Comparison of ENCODE assay signal across 8 cellular contexts in the genomic region with DNA sequence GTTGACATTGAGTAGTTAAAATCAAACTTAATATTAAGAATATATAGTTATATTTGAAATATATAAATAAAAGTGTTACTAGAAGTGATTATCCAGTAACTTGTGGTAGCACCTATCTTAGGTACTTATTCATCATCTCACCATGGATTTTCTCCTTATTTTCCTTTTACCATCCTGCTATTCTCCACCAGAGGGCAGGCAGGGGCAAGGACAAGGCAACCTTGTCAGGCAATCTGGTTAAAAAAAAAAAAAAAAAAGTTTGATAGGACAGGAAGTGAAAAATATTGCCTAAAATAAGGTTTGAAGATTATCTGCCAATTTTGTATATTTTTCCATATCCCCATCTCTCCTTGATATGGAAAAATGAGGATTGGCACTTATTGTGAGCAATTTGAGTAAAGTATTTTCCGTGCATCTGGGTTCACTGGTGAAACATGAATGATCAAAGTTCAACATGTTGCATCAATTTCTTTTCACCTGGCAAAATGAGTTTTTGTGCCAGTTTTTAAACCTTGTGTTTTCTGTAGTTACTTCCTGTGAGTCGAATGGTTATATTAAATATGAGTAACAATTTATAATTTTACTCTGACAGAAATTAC.
DNase-seq lines count a peak whose midpoint lies in the region; ATAC-seq, FAIRE-seq and TF ChIP-seq lines count a peak whose summit lies in the region.

No MANE protein-coding gene starts in this region.

- H3K4me1 ChIP-seq in GM12878 (ENCODE audit: control insufficient read depth, insufficient read depth, low read length) (no peaks in the 10 kb centered on the region), vagina (no peaks in the 10 kb centered on the region)

- peak; percentile 53 to 64 (median 64) for TF ChIP-seq CTCF in GM12878 (IDR thresholded peaks at IDR 0.05 in 2 of 3, conservative IDR thresholded peaks at IDR 0.05 in 1 of 3; ENCODE audit: control insufficient read depth in 2 of 3, extremely low read depth in 1 of 3, insufficient read depth in 1 of 3, low read depth in 3 of 3, low read length in 3 of 3)
- TF ChIP-seq CTCF in kidney epithelial cell (IDR thresholded peaks at IDR 0.05; ENCODE audit: insufficient read depth, low read length, poor library complexity, severe bottlenecking) = peak; percentile 82
- peak in 2 of 3 experiments; percentile 30 to 37 for TF ChIP-seq CTCF in vagina (IDR thresholded peaks at IDR 0.05)

- H3K4me3 ChIP-seq in GM12878 = no peak overlapping the region
- no peak overlapping the region for H3K4me3 ChIP-seq in kidney epithelial cell (ENCODE audit: low read depth, low read length)
- no peak overlapping the region for H3K4me3 ChIP-seq in vagina

- no peak for TF ChIP-seq EP300 in GM12878 (IDR thresholded peaks at IDR 0.05; ENCODE audit: borderline replicate concordance in 1 of 2, control insufficient read depth in 1 of 2, low read depth in 2 of 2, low read length in 2 of 2)

- intact Hi-C loops in GM12878 (cut with micrococcal nuclease; ENCODE audit: unreplicated experiment) = loop anchor here (1.0 to 2.0 kb wide), 2 partner anchors 416 to 766 kb away; no protein-coding TSS in a partner anchor
- intact Hi-C loops in vagina (cut with DNase I) = loop anchor here (10.0 kb wide), 1 partner anchor 770 kb away; no protein-coding TSS in a partner anchor

- no TSS peak for BruUV-seq in GM12878 (replicated peaks; lab: Mats Ljungman, UMichigan)

- SMC1A ChIA-PET in GM12878 (lab: Charles Lee; ENCODE audit: uncharacterized antibody, unreplicated experiment) = no interaction called here

- CTCF ChIA-PET in GM12878 (lab: Yijun Ruan, JAX) = interaction anchor here (0.8 to 2.3 kb wide), 4 partner anchors 19 to 419 kb away, joined by 3 to 27 read pairs (median 4); no protein-coding TSS in a partner anchor

- POLR2A ChIA-PET in GM12878 (lab: Charles Lee) = no interaction called here

- H3K27ac ChIP-seq in GM12878 (ENCODE audit: control insufficient read depth, insufficient read depth) (no peak overlapping the region), vagina (no peak overlapping the region)

- peak; percentile 83 for ATAC-seq in HG02759 (IDR thresholded peaks at IDR 0.05; ENCODE audit: unreplicated experiment)
- ATAC-seq in GM12878 = peak; percentile 68
- no peak for ATAC-seq in GM21381 (IDR thresholded peaks at IDR 0.05; ENCODE audit: unreplicated experiment)

- FAIRE-seq in GM12878 (lab: Jason Lieb, UNC) = no peak

- DNase-seq in SIG-M5 treated with dmso at 0.1 percent for 504 hours (lab: John Stamatoyannopoulos, UW; ENCODE audit: unreplicated experiment) (peak; percentile 51), SIG-M5 (lab: John Stamatoyannopoulos, UW) (no peak), NCI-H2029 treated with DMSO at 0.1 percent for 48 hours (lab: John Stamatoyannopoulos, UW) (peak; percentile 27), GM12878 (ENCODE audit: low read depth, low spot score) (no peak), kidney epithelial cell (ENCODE audit: low read depth) (peak; percentile 18), vagina (ENCODE audit: extremely low spot score in 2 of 2) (no peak)

- RAD21 ChIA-PET in GM12878 (lab: Charles Lee; ENCODE audit: unreplicated experiment) = interaction anchor here (2.0 kb wide), 1 partner anchor 416 kb away, joined by 8 read pairs; no protein-coding TSS in a partner anchor

- no peaks in the 10 kb centered on the region for H4K20me1 ChIP-seq in GM12878 (ENCODE audit: control insufficient read depth, insufficient read depth)

- H3K36me3 ChIP-seq in GM12878 (ENCODE audit: control insufficient read depth in 2 of 2, insufficient read depth in 2 of 2, low read length in 1 of 2) = no peaks in the 10 kb centered on the region
- H3K36me3 ChIP-seq in kidney epithelial cell (ENCODE audit: control insufficient read depth, insufficient read depth, low read length) = no peaks in the 10 kb centered on the region
- H3K36me3 ChIP-seq in vagina = no peaks in the 10 kb centered on the region

- no peak for TF ChIP-seq POLR2A in GM12878 (IDR thresholded peaks at IDR 0.05; ENCODE audit: low read depth, low read length)
- TF ChIP-seq POLR2A in vagina (IDR thresholded peaks at IDR 0.05) = no peak

- H3K4me2 ChIP-seq in GM12878 (ENCODE audit: control insufficient read depth, insufficient read depth) = no peak overlapping the region

- H3K79me2 ChIP-seq in GM12878 (ENCODE audit: control insufficient read depth, insufficient read depth, low read length) = no peaks in the 10 kb centered on the region

- H2AFZ ChIP-seq in GM12878 (ENCODE audit: control insufficient read depth, low read depth, low read length) = no peak overlapping the region

- H3K9ac ChIP-seq in GM12878 (ENCODE audit: control insufficient read depth, insufficient read depth, low read length) = no peak overlapping the region

- in situ Hi-C loops in GM12878 (cut with MboI) = loop anchor here (25.0 kb wide), 1 partner anchor 1257 kb away; no protein-coding TSS in a partner anchor

- 0% methylated on average over 2 of the region's 2 CpGs for WGBS in GM12878 (ENCODE audit: insufficient coverage, insufficient replicate concordance, low lambda C conversion rate, missing lambda C conversion rate)

- H3K27me3 ChIP-seq in GM12878 (replicated peaks in 1 of 2; ENCODE audit: control insufficient read depth in 2 of 2, insufficient read depth in 2 of 2, low read length in 1 of 2) = no peaks in the 10 kb centered on the region
- H3K27me3 ChIP-seq in kidney epithelial cell (ENCODE audit: control insufficient read depth, insufficient read depth, low read length) = no peaks in the 10 kb centered on the region
- no peaks in the 10 kb centered on the region for H3K27me3 ChIP-seq in vagina

- H3K9me3 ChIP-seq in GM12878 (replicated peaks; ENCODE audit: control insufficient read depth, insufficient read depth, low read length) = no peaks in the 10 kb centered on the region
- no peaks in the 10 kb centered on the region for H3K9me3 ChIP-seq in vagina

- TF ChIP-seq RAD21 in GM12878 (IDR thresholded peaks at IDR 0.05; ENCODE audit: insufficient read depth, low read depth, low read length) = peak; percentile 59

TF ChIP-seq in GM12878, 131 proteins besides CTCF, POLR2A, EP300 and RAD21:
- TF ChIP-seq SMC3 (IDR thresholded peaks at IDR 0.05; ENCODE audit: borderline replicate concordance, low read length) (peak; percentile 66), ZNF384 (IDR thresholded peaks at IDR 0.05; ENCODE audit: borderline replicate concordance, low read depth, low read length) (peak; percentile 94), RCOR1 (conservative IDR thresholded peaks at IDR 0.05; ENCODE audit: low read depth, low read length) (no peak), EZH2 (IDR thresholded peaks at IDR 0.05; ENCODE audit: borderline replicate concordance, control insufficient read depth, low read depth, low read length) (no peak), ESRRA (IDR thresholded peaks at IDR 0.05; ENCODE audit: low read length) (peak; percentile 63; the same call in 1 of the 2 replicates)

Comparison
In these comparisons a context has a peak if more than half of its experiments do, and no peak if none do; other contexts are left out.
1. DNase-seq: peak in SIG-M5 treated with dmso at 0.1 percent for 504 hours (single experiment), NCI-H2029 treated with DMSO at 0.1 percent for 48 hours (single experiment) and kidney epithelial cell (single experiment); none in SIG-M5 (single experiment), GM12878 (single experiment) and vagina (0 of 2).
2. Peak in every context shown above with its lines, with median percentiles within 50 percentile points of each other: CTCF ChIP-seq.